ENCODE assay signal across 2 cellular contexts in genomic region chr19:16233836-16234551, GRCh38.
TF ChIP-seq lines count a peak whose summit lies in the region.

No MANE protein-coding gene starts in this region.

TF ChIP-seq in SK-N-SH, 30 proteins besides CTCF, POLR2A, EP300 and RAD21 (continued from another document):
- TF ChIP-seq ZBTB33 (IDR thresholded peaks at IDR 0.05; ENCODE audit: borderline replicate concordance, low read depth) (no peak), SIN3A (IDR thresholded peaks at IDR 0.05; ENCODE audit: borderline replicate concordance, low read depth, low read length) (no peak)

TF ChIP-seq in SK-N-SH treated with all-trans-retinoic acid at 6 μM for 48 hours, 23 proteins besides CTCF, POLR2A, EP300 and RAD21 (continued from another document):
- TF ChIP-seq TCF4 (CRISPR knock-in tag; IDR thresholded peaks at IDR 0.05; ENCODE audit: borderline replicate concordance), result no peak
- no peak for TF ChIP-seq GLIS3 (CRISPR knock-in tag; IDR thresholded peaks at IDR 0.05)
- TF ChIP-seq CSRNP3 (CRISPR knock-in tag; IDR thresholded peaks at IDR 0.05), result no peak
TF ChIP-seq in SK-N-SH treated with all-trans-retinoic acid at 6 μM for 48 hours: peak in this region for 0.
